In genomic region chr9:35756743-35757526, GRCh38 we compare ENCODE assay signal across 8 cellular contexts. TPM values are rescaled to one million over a fixed set of nuclear protein-coding genes. Genes with fewer than 3 reads are reported as not detected.
DNase-seq lines count a peak whose midpoint lies in the region; ATAC-seq and TF ChIP-seq lines count a peak whose summit lies in the region.

No MANE protein-coding gene starts in this region.

- H3K4me1 ChIP-seq in ACC112 (ENCODE audit: control insufficient read depth, insufficient read depth, low read length, unreplicated experiment) (peaks cover 24% of the 10 kb centered on the region), foreskin keratinocyte (no peaks in the 10 kb centered on the region), neuron (ENCODE audit: insufficient read depth, low read length) (no peaks in the 10 kb centered on the region), tibial nerve (peaks cover 0 to 55% (median 15%) of the 10 kb centered on the region in 4 donors)

- intact Hi-C loops in activated T-helper 1 cell treated with anti-CD3 and anti-CD28 coated beads, Interleukin-12 subunit alpha, Interleukin-12 subunit beta, Interleukin-2, Interleukin-4 antibody, amounts not matched to agents 30 ng/mL and 10 ng/mL and 1 ng/mL, durations not matched to agents 14 hours and 24 hours and 36 hours (cut with micrococcal nuclease) = loop anchor here (1.0 to 5.0 kb wide), 4 partner anchors 8 to 435 kb away; partner anchors contain the start of genes CLTA, GBA2, RGP1 and TMEM8B

- TF ChIP-seq CTCF in foreskin keratinocyte (conservative IDR thresholded peaks at IDR 0.05) (no peak), tibial nerve (IDR thresholded peaks at IDR 0.05) (peak in 1 of 5 experiments; percentile 19)

- H3K9me3 ChIP-seq in neuron (ENCODE audit: low read length) (peaks cover 2% of the 10 kb centered on the region), tibial nerve (no peaks in the 10 kb centered on the region)

- peaks cover 9% of the 10 kb centered on the region; the same call in 1 of the 2 replicates for H3K36me3 ChIP-seq in ACC112 (ENCODE audit: insufficient read depth, low read length)
- peaks cover 40% of the 10 kb centered on the region for H3K36me3 ChIP-seq in neuron (ENCODE audit: insufficient read depth, low read length)
- H3K36me3 ChIP-seq in tibial nerve = peaks cover 0 to 36% (median 20%) of the 10 kb centered on the region in 3 donors

- DNase-seq in NCI-H748 treated with DMSO at 0.1 percent for 48 hours (lab: John Stamatoyannopoulos, UW) (peak; percentile 29), foreskin keratinocyte (peak; percentile 7 to 44), tibial nerve (ENCODE audit: low spot score in 2 of 2) (no peak)
- DNase-seq in activated T-helper 1 cell treated with anti-CD3 and anti-CD28 coated beads, Interleukin-12 subunit alpha, Interleukin-12 subunit beta, Interleukin-2, Interleukin-4 antibody, amounts not matched to agents 30 ng/mL and 10 ng/mL and 1 ng/mL, durations not matched to agents 14 hours and 24 hours and 36 hours (ENCODE audit: low spot score) = peak; percentile 27

- no peaks in the 10 kb centered on the region for H3K27me3 ChIP-seq in ACC112 (ENCODE audit: insufficient read depth, low read length)
- no peaks in the 10 kb centered on the region for H3K27me3 ChIP-seq in foreskin keratinocyte
- no peaks in the 10 kb centered on the region for H3K27me3 ChIP-seq in neuron (ENCODE audit: insufficient read depth, low read length)
- no peaks in the 10 kb centered on the region for H3K27me3 ChIP-seq in tibial nerve

- H3K27ac Mint-ChIP-seq in activated T-helper 1 cell treated with anti-CD3 and anti-CD28 coated beads, Interleukin-12 subunit alpha, Interleukin-12 subunit beta, Interleukin-2, Interleukin-4 antibody, amounts not matched to agents 30 ng/mL and 10 ng/mL and 1 ng/mL, durations not matched to agents 14 hours and 24 hours and 36 hours = peak overlapping the region; percentile 98

- no peak for TF ChIP-seq POLR2A in tibial nerve (IDR thresholded peaks at IDR 0.05)

- peaks cover 27% of the 10 kb centered on the region for H3K36me3 Mint-ChIP-seq in activated T-helper 1 cell treated with anti-CD3 and anti-CD28 coated beads, Interleukin-12 subunit alpha, Interleukin-12 subunit beta, Interleukin-2, Interleukin-4 antibody, amounts not matched to agents 30 ng/mL and 10 ng/mL and 1 ng/mL, durations not matched to agents 14 hours and 24 hours and 36 hours (ENCODE audit: low read depth)

- H3K79me2 ChIP-seq in ACC112 (ENCODE audit: control insufficient read depth, insufficient read depth, low read length, unreplicated experiment) = no peaks in the 10 kb centered on the region

- peaks cover 54% of the 10 kb centered on the region for H3K4me1 Mint-ChIP-seq in activated T-helper 1 cell treated with anti-CD3 and anti-CD28 coated beads, Interleukin-12 subunit alpha, Interleukin-12 subunit beta, Interleukin-2, Interleukin-4 antibody, amounts not matched to agents 30 ng/mL and 10 ng/mL and 1 ng/mL, durations not matched to agents 14 hours and 24 hours and 36 hours (ENCODE audit: low read depth)

- 2 to 3% methylated on average over 28 to 36 of the region's 53 CpGs for WGBS in tibial nerve, 2 donors

- peak overlapping the region; percentile 100 for H3K4me3 Mint-ChIP-seq in activated T-helper 1 cell treated with anti-CD3 and anti-CD28 coated beads, Interleukin-12 subunit alpha, Interleukin-12 subunit beta, Interleukin-2, Interleukin-4 antibody, amounts not matched to agents 30 ng/mL and 10 ng/mL and 1 ng/mL, durations not matched to agents 14 hours and 24 hours and 36 hours

- H3K27me3 Mint-ChIP-seq in activated T-helper 1 cell treated with anti-CD3 and anti-CD28 coated beads, Interleukin-12 subunit alpha, Interleukin-12 subunit beta, Interleukin-2, Interleukin-4 antibody, amounts not matched to agents 30 ng/mL and 10 ng/mL and 1 ng/mL, durations not matched to agents 14 hours and 24 hours and 36 hours (ENCODE audit: insufficient read depth) = no peaks in the 10 kb centered on the region

- H3K9me3 Mint-ChIP-seq in activated T-helper 1 cell treated with anti-CD3 and anti-CD28 coated beads, Interleukin-12 subunit alpha, Interleukin-12 subunit beta, Interleukin-2, Interleukin-4 antibody, amounts not matched to agents 30 ng/mL and 10 ng/mL and 1 ng/mL, durations not matched to agents 14 hours and 24 hours and 36 hours = no peaks in the 10 kb centered on the region

- H2AFZ ChIP-seq in ACC112 (ENCODE audit: low read length, unreplicated experiment) (no peak overlapping the region), neuron (ENCODE audit: low read depth, low read length) (no peak overlapping the region)

- ATAC-seq in GM18511 (IDR thresholded peaks at IDR 0.05; ENCODE audit: unreplicated experiment) (peak; percentile 73), HG03066 (IDR thresholded peaks at IDR 0.05; ENCODE audit: low read depth, unreplicated experiment) (peak; percentile 57), foreskin keratinocyte (peak; percentile 48)

- H3K27ac ChIP-seq in ACC112 (ENCODE audit: low read depth, low read length) (no peak overlapping the region), foreskin keratinocyte (peak overlapping the region; percentile 45), tibial nerve (peak overlapping the region; percentile 68 to 88 (median 84))

- H3K4me3 ChIP-seq in ACC112 (ENCODE audit: low read depth, low read length) = peak overlapping the region; percentile 67
- H3K4me3 ChIP-seq in neuron (ENCODE audit: low read length) = peak overlapping the region; percentile 1
- H3K4me3 ChIP-seq in tibial nerve = peak overlapping the region; percentile 37 to 64 (median 54)

- no peak for TF ChIP-seq EP300 in tibial nerve (IDR thresholded peaks at IDR 0.05)

RNA-seq across cellular contexts. Expression of gene MSMP, which starts 2.9 kb away (rescaled TPM):
- total RNA-seq in activated T-helper 1 cell treated with anti-CD3 and anti-CD28 coated beads, Interleukin-12 subunit alpha, Interleukin-12 subunit beta, Interleukin-2, Interleukin-4 antibody, amounts not matched to agents 30 ng/mL and 10 ng/mL and 1 ng/mL, durations not matched to agents 14 hours and 24 hours and 36 hours = not detected in 2 replicates
- total RNA-seq in foreskin keratinocyte (not detected in 2 replicates), tibial nerve (not detected)
- not detected in 2 replicates for polyA plus RNA-seq in foreskin keratinocyte

RNA-seq across cellular contexts. Expression of gene RGP1, which starts 7.8 kb away (rescaled TPM):
- 18.4 and 18.9 TPM in 2 replicates for total RNA-seq in activated T-helper 1 cell treated with anti-CD3 and anti-CD28 coated beads, Interleukin-12 subunit alpha, Interleukin-12 subunit beta, Interleukin-2, Interleukin-4 antibody, amounts not matched to agents 30 ng/mL and 10 ng/mL and 1 ng/mL, durations not matched to agents 14 hours and 24 hours and 36 hours
- total RNA-seq in foreskin keratinocyte (16.3 and 17.3 TPM in 2 replicates), tibial nerve (10 to 100 TPM; 18.6 to 21.3 (median 20.2) TPM)
- polyA plus RNA-seq in foreskin keratinocyte = 8.4 and 8.9 TPM in 2 replicates

RNA-seq across cellular contexts. Expression of gene GBA2, which starts 7.9 kb away (rescaled TPM):
- total RNA-seq in activated T-helper 1 cell treated with anti-CD3 and anti-CD28 coated beads, Interleukin-12 subunit alpha, Interleukin-12 subunit beta, Interleukin-2, Interleukin-4 antibody, amounts not matched to agents 30 ng/mL and 10 ng/mL and 1 ng/mL, durations not matched to agents 14 hours and 24 hours and 36 hours = 54.7 and 58.4 TPM in 2 replicates
- total RNA-seq in foreskin keratinocyte (26.9 and 27.2 TPM in 2 replicates), tibial nerve (10 to 100 TPM; 63.8 to 92.1 (median 66.1) TPM)
- 19.2 and 20.4 TPM in 2 replicates for polyA plus RNA-seq in foreskin keratinocyte

RNA-seq across cellular contexts. Expression of gene CREB3, which starts 24.5 kb away (rescaled TPM):
- 32.1 and 32.6 TPM in 2 replicates for total RNA-seq in activated T-helper 1 cell treated with anti-CD3 and anti-CD28 coated beads, Interleukin-12 subunit alpha, Interleukin-12 subunit beta, Interleukin-2, Interleukin-4 antibody, amounts not matched to agents 30 ng/mL and 10 ng/mL and 1 ng/mL, durations not matched to agents 14 hours and 24 hours and 36 hours
- total RNA-seq in foreskin keratinocyte = 40.2 and 44.1 TPM in 2 replicates
- 44.0 and 46.7 TPM in 2 replicates for polyA plus RNA-seq in foreskin keratinocyte
- 10 to 100 TPM; 41.6 to 70.1 (median 53.5) TPM for total RNA-seq in tibial nerve

RNA-seq across cellular contexts. Expression of gene TLN1, which starts 24.9 kb away (rescaled TPM):
- total RNA-seq in activated T-helper 1 cell treated with anti-CD3 and anti-CD28 coated beads, Interleukin-12 subunit alpha, Interleukin-12 subunit beta, Interleukin-2, Interleukin-4 antibody, amounts not matched to agents 30 ng/mL and 10 ng/mL and 1 ng/mL, durations not matched to agents 14 hours and 24 hours and 36 hours = 229 and 230 TPM in 2 replicates
- 153 and 173 TPM in 2 replicates for total RNA-seq in foreskin keratinocyte
- 96.5 and 100 TPM in 2 replicates for polyA plus RNA-seq in foreskin keratinocyte
- total RNA-seq in tibial nerve = 100 to 1,000 TPM; 284 to 405 (median 350) TPM

Comparison
In these comparisons a context has a peak if more than half of its experiments do, and no peak if none do; other contexts are left out.
1. H3K4me3 ChIP-seq: peak in every context shown above with its lines; median percentile 67 in ACC112; 54 in tibial nerve; 1 in neuron.
2. DNase-seq: peak in NCI-H748 treated with DMSO at 0.1 percent for 48 hours (single experiment), activated T-helper 1 cell treated with anti-CD3 and anti-CD28 coated beads, Interleukin-12 subunit alpha, Interleukin-12 subunit beta, Interleukin-2, Interleukin-4 antibody, amounts not matched to agents 30 ng/mL and 10 ng/mL and 1 ng/mL, durations not matched to agents 14 hours and 24 hours and 36 hours (single experiment) and foreskin keratinocyte (2 of 2); none in tibial nerve (0 of 2).
3. Peak in every context shown above with its lines, with median percentiles within 50 percentile points of each other: ATAC-seq.